In the genomic region with DNA sequence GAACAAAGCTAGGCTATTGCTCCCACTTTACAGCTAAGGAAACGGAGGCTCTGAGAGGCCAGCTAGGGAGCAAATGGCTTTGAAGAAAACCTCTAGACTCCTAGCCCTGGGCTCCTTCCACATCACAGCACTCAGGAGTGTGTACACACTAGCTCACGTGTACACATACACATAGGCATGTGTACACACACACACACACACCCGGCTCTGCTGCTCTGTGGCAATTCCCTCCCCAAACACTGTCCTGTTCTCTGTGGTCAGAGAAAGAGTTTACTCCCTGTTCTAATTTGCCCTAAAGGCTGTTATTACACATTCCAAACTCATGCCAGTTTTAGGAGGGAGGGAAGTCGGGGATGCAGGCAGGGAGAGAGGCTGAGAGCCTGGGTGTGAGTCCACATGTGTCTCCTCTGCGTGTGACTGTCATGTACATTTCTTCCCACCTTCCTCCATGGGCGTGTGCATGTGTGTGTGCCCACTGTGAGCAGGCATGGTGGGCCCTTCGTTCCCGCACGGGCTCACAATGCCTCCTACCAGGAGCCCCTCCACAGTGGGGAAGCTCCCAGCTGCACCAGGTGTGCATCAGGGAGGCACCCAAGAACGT, we compare ENCODE assay signal across 16 cellular contexts. TPM values are rescaled to one million over a fixed set of nuclear protein-coding genes. Genes with fewer than 3 reads are reported as not detected.
DNase-seq lines count a peak whose midpoint lies in the region; ATAC-seq, FAIRE-seq and TF ChIP-seq lines count a peak whose summit lies in the region.
"Had no signal": no experiment of that assay in that cellular context is flagged by ENCODE, and none has a peak within 500 bp of the region (broad histone marks: within the 10 kb centered on the region; RNA-seq: fewer than 3 reads in every experiment).

No MANE protein-coding gene starts in this region.

- WGBS in small intestine, 3 donors: 35 to 55% (median 49%) methylated on average over 10 of the region's 10 CpGs
- 44 to 50% (median 47%) methylated on average over 10 of the region's 10 CpGs for WGBS in psoas muscle, 3 donors

- H3K4me3 ChIP-seq in foreskin fibroblast (ENCODE audit: low read depth in 1 of 2, low read length in 2 of 2) (no peak overlapping the region), small intestine (ENCODE audit: low read depth in 1 of 2, low read length in 2 of 2) (no peak overlapping the region), psoas muscle (no peak overlapping the region)
- H3K4me3 ChIP-seq: BLaER1, coronary artery had no signal

- H3K9me3 ChIP-seq in small intestine (ENCODE audit: control insufficient read depth, low read depth): no peaks in the 10 kb centered on the region
- no peaks in the 10 kb centered on the region for H3K9me3 ChIP-seq in psoas muscle
- H3K9me3 ChIP-seq: BLaER1, neutrophil had no signal

- FAIRE-seq in small intestine (lab: Jason Lieb, UNC): no peak

- intact Hi-C loops in psoas muscle (cut with DNase I): no loop called here

- H3K27ac ChIP-seq in small intestine (ENCODE audit: low read depth in 1 of 2, low read length in 1 of 2) (no peak overlapping the region), psoas muscle (no peak overlapping the region)
- H3K27ac ChIP-seq: BLaER1, coronary artery, neutrophil had no signal

- H3K36me3 ChIP-seq in small intestine (ENCODE audit: control insufficient read depth in 2 of 2, insufficient read depth in 2 of 2, low read length in 2 of 2): no peaks in the 10 kb centered on the region
- H3K36me3 ChIP-seq in psoas muscle (ENCODE audit: insufficient read depth in 1 of 2, low read depth in 1 of 2): no peaks in the 10 kb centered on the region
- H3K36me3 ChIP-seq: BLaER1, neutrophil had no signal

- H3K27me3 ChIP-seq in small intestine (ENCODE audit: control insufficient read depth in 2 of 2, insufficient read depth in 2 of 2, low read length in 2 of 2): peaks cover 0 to 2% of the 10 kb centered on the region in 2 donors
- H3K27me3 ChIP-seq in psoas muscle (ENCODE audit: insufficient read depth in 3 of 3, low read length in 2 of 3): peaks cover 0 to 8% (median 0%) of the 10 kb centered on the region in 3 donors
- H3K27me3 ChIP-seq: BLaER1 had no signal

- H3K4me1 ChIP-seq in small intestine (ENCODE audit: control insufficient read depth in 2 of 2, insufficient read depth in 1 of 2, low read depth in 1 of 2, low read length in 1 of 2) (no peaks in the 10 kb centered on the region), psoas muscle (no peaks in the 10 kb centered on the region)

- DNase-seq in AG08395 (ENCODE audit: low spot score): peak; percentile 91
- peak; percentile 14 for DNase-seq in HCEC 1CT
- DNase-seq in amniotic stem cell (lab: John Stamatoyannopoulos, UW): peak; percentile 40
- DNase-seq in foreskin fibroblast: peak; percentile 64 to 81
- DNase-seq in small intestine: no peak
- DNase-seq in UCSD-AML1 (lab: John Stamatoyannopoulos, UW; ENCODE audit: unreplicated experiment): no peak
- no peak for DNase-seq in psoas muscle
- DNase-seq: activated CD4-positive, alpha-beta T cell treated with anti-CD3 and anti-CD28 coated beads, Interleukin-2, amount 50 U/mL, for 4 hours; activated naive CD4-positive, alpha-beta T cell treated with anti-CD3 and anti-CD28 coated beads for 36 hours; glutamatergic neuron; NCI-H1417 treated with DMSO at 0.1 percent for 48 hours; T-helper 2 cell had no signal

- ATAC-seq in GM19463 (IDR thresholded peaks at IDR 0.05; ENCODE audit: unreplicated experiment): no peak
- no peak for ATAC-seq in psoas muscle

- TF ChIP-seq CTCF in foreskin fibroblast (IDR thresholded peaks at IDR 0.05; ENCODE audit: low read depth, low read length) (no peak), psoas muscle (IDR thresholded peaks at IDR 0.05) (no peak)

RNA-seq across cellular contexts. Expression of gene TRPV4, which starts 14.2 kb away (rescaled TPM):
- under 1 TPM in 1 of 3 donors, not detected in 2; 0.39 TPM for polyA plus RNA-seq in small intestine
- total RNA-seq in psoas muscle: under 1 TPM in 3 of 4 donors, not detected in 1; 0.07 to 0.11 (median 0.10) TPM
- under 1 TPM; 0.03 to 0.07 (median 0.05) TPM for polyA plus RNA-seq in psoas muscle
- total RNA-seq: activated naive CD4-positive, alpha-beta T cell treated with anti-CD3 and anti-CD28 coated beads for 36 hours had no signal

Comparison
In these comparisons a context has a peak if more than half of its experiments do, and no peak if none do; other contexts are left out.
1. DNase-seq: peak in AG08395 (single experiment), HCEC 1CT (single experiment), amniotic stem cell (single experiment) and foreskin fibroblast (2 of 2); none in small intestine (single experiment), UCSD-AML1 (single experiment) and psoas muscle (0 of 2).